11 cellular contexts compared by ENCODE assay signal in the genomic region with DNA sequence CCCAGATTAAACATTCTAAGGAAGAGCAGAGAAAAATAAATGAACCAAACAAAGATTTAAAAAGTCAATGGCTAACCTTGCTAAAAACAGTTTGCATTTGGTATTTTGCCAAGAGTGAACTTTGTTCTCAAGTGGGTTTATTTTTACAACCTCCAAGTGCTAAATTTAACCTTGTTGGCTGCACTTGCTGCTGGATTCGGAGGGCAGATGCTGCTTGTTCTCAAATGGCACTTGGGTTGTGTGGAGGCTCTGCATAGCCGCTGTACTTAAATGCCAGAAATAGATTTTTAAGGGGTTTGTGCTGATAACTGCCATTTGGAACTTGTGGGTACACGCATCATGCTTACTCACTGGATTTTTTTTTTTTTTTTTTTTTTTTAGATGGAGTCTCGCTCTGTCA. TPM values are rescaled to one million over a fixed set of nuclear protein-coding genes. Genes with fewer than 3 reads are reported as not detected.
A peak's percentile ranks its signal among the peaks of the same experiment; 100 is the strongest.
DNase-seq lines count a peak whose midpoint lies in the region; ATAC-seq and TF ChIP-seq lines count a peak whose summit lies in the region.
"Had no signal": no experiment of that assay in that cellular context is flagged by ENCODE, and none has a peak within 500 bp of the region (broad histone marks: within the 10 kb centered on the region; RNA-seq: fewer than 3 reads in every experiment).

No MANE protein-coding gene starts in this region.

- peaks cover 0 to 2% (median under 1%) of the 10 kb centered on the region in 3 donors for H3K4me1 Mint-ChIP-seq in CD8-positive, alpha-beta memory T cell

- no peaks in the 10 kb centered on the region for H3K9me2 ChIP-seq in PC-9 (ENCODE audit: insufficient read depth)
- H3K9me2 ChIP-seq: SK-N-SH had no signal

- no peaks in the 10 kb centered on the region for H3K79me2 ChIP-seq in PC-9 (ENCODE audit: low read depth)

- peaks cover 11% of the 10 kb centered on the region for H3K4me1 ChIP-seq in CD8-positive, alpha-beta memory T cell (ENCODE audit: insufficient read depth, low read length)
- no peaks in the 10 kb centered on the region for H3K4me1 ChIP-seq in PC-9 (replicated peaks; ENCODE audit: insufficient read depth)

- peaks cover 0 to 2% of the 10 kb centered on the region in 2 donors for H3K27me3 Mint-ChIP-seq in CD8-positive, alpha-beta memory T cell

- H3K36me3 Mint-ChIP-seq in CD8-positive, alpha-beta memory T cell: peaks cover 5 to 32% (median 19%) of the 10 kb centered on the region in 3 donors

- no peak overlapping the region for H3K27ac ChIP-seq in CD8-positive, alpha-beta memory T cell (ENCODE audit: low read depth, low read length)
- no peak overlapping the region for H3K27ac ChIP-seq in PC-9

- BruUV-seq in PC-9 (replicated peaks; lab: Mats Ljungman, UMichigan): no TSS peak

- ATAC-seq in Right ventricle myocardium superior (ENCODE audit: poor library complexity): peak; percentile 68
- ATAC-seq in sciatic nerve: peak; percentile 26

- H3K27me3 ChIP-seq in CD8-positive, alpha-beta memory T cell (ENCODE audit: insufficient read depth, low read length, poor library complexity, severe bottlenecking): no peaks in the 10 kb centered on the region
- no peaks in the 10 kb centered on the region for H3K27me3 ChIP-seq in PC-9 (ENCODE audit: insufficient read depth, low read depth)

- CTCF ChIA-PET in CD8-positive, alpha-beta memory T cell (lab: Charles Lee): interaction anchor here (1.4 to 16.6 kb wide), 2 partner anchors 15 to 100 kb away, joined by 4 to 414 read pairs; no protein-coding TSS in a partner anchor
- CTCF ChIA-PET in PC-9 (lab: Charles Lee): interaction anchor here (0.6 kb wide), 1 partner anchor 219 kb away, joined by 3 read pairs; no protein-coding TSS in a partner anchor

- DNase-seq in Kasumi-1 (lab: John Stamatoyannopoulos, UW) (peak; percentile 62 to 66), NCI-H446 (lab: John Stamatoyannopoulos, UW) (peak; percentile 50 to 84), Right ventricle myocardium superior (peak; percentile 51), sciatic nerve (ENCODE audit: low spot score) (no peak), GM19240 (ENCODE audit: insufficient read length, low spot score) (no peak), PC-9 (no peak), H4 (ENCODE audit: low spot score) (no peak)
- no peak for DNase-seq in CD8-positive, alpha-beta memory T cell
- DNase-seq: GF-D8, SK-N-SH had no signal

- H3K9me3 Mint-ChIP-seq in CD8-positive, alpha-beta memory T cell: no peaks in the 10 kb centered on the region

- intact Hi-C loops in Right ventricle myocardium superior (cut with DNase I): loop anchor here (10.0 kb wide), 1 partner anchor 122 kb away; a partner anchor contains a TSS
- intact Hi-C loops in sciatic nerve (cut with DNase I): no loop called here
- intact Hi-C loops in PC-9 (cut with micrococcal nuclease; ENCODE audit: unreplicated experiment): no loop called here

- H3K4me3 ChIP-seq in CD8-positive, alpha-beta memory T cell (ENCODE audit: low read length): no peak overlapping the region
- no peak overlapping the region for H3K4me3 ChIP-seq in PC-9

- no peaks in the 10 kb centered on the region for H3K36me3 ChIP-seq in CD8-positive, alpha-beta memory T cell (ENCODE audit: insufficient read depth, low read length)
- no peaks in the 10 kb centered on the region for H3K36me3 ChIP-seq in PC-9 (ENCODE audit: low read depth)

- no peaks in the 10 kb centered on the region for H3K9me3 ChIP-seq in CD8-positive, alpha-beta memory T cell (ENCODE audit: low read length)
- H3K9me3 ChIP-seq in PC-9 (ENCODE audit: insufficient read depth, low read depth): no peaks in the 10 kb centered on the region
- H3K9me3 ChIP-seq: SK-N-SH had no signal

- POLR2A ChIA-PET in CD8-positive, alpha-beta memory T cell (lab: Charles Lee): no interaction called here
- POLR2A ChIA-PET in PC-9 (lab: Charles Lee; ENCODE audit: unreplicated experiment): interaction anchor here (0.7 kb wide), 1 partner anchor 43 kb away, joined by 29 read pairs; no protein-coding TSS in a partner anchor

- H2AFZ ChIP-seq in PC-9: no peak overlapping the region

- H3K27ac Mint-ChIP-seq in CD8-positive, alpha-beta memory T cell: no peak overlapping the region

- H3K4me3 Mint-ChIP-seq in CD8-positive, alpha-beta memory T cell: no peak overlapping the region

- H3F3A ChIP-seq in PC-9 (ENCODE audit: insufficient read depth, low read depth): no peaks in the 10 kb centered on the region

- no peak for TF ChIP-seq CTCF in PC-9 (conservative IDR thresholded peaks at IDR 0.05)

- H3K4me2 ChIP-seq in PC-9: no peak overlapping the region
- H3K4me2 ChIP-seq: SK-N-SH had no signal

- no peaks in the 10 kb centered on the region for H4K20me1 ChIP-seq in PC-9 (ENCODE audit: insufficient read depth)

RNA-seq across cellular contexts. Expression of a gene that starts 13.3 kb away (rescaled TPM):
- total RNA-seq in Right ventricle myocardium superior (17.1 TPM), sciatic nerve (4.0 TPM), PC-9 (2021) (6.5 and 9.6 TPM in 2 replicates)
- 1 to 10 TPM; 3.6 to 3.9 TPM for total RNA-seq in CD8-positive, alpha-beta memory T cell
- 4.2 TPM for polyA plus RNA-seq in CD8-positive, alpha-beta memory T cell
- total RNA-seq in H4 (2014; rRNA removed; shearing (Covaris generic)): 3.4 and 5.9 TPM in 2 replicates

RNA-seq across cellular contexts. Expression of a gene that starts 22.1 kb away (rescaled TPM):
- total RNA-seq in Right ventricle myocardium superior (11.5 TPM), sciatic nerve (29.6 TPM), PC-9 (2021) (8.9 and 9.3 TPM in 2 replicates)
- total RNA-seq in CD8-positive, alpha-beta memory T cell: 10 to 100 TPM; 25.3 to 25.7 TPM
- 10.2 TPM for polyA plus RNA-seq in CD8-positive, alpha-beta memory T cell
- 4.5 and 22.9 TPM in 2 replicates for total RNA-seq in H4 (2014; rRNA removed; shearing (Covaris generic))

RNA-seq across cellular contexts. Expression of a gene that starts 22.3 kb away (rescaled TPM):
- total RNA-seq in Right ventricle myocardium superior (50.3 TPM), sciatic nerve (1.6 TPM), PC-9 (2021) (2.6 and 2.9 TPM in 2 replicates)
- 1 to 10 TPM; 6.7 to 7.2 TPM for total RNA-seq in CD8-positive, alpha-beta memory T cell
- 0.72 TPM for polyA plus RNA-seq in CD8-positive, alpha-beta memory T cell
- not detected in 2 replicates for total RNA-seq in H4 (2014; rRNA removed; shearing (Covaris generic))

RNA-seq across cellular contexts. Expression of a gene that starts 27.5 kb away (rescaled TPM):
- total RNA-seq in Right ventricle myocardium superior (0.70 TPM), sciatic nerve (0.71 TPM), PC-9 (2021) (0.50 and 0.52 TPM in 2 replicates)
- 1 to 10 TPM; 5.1 to 6.4 TPM for total RNA-seq in CD8-positive, alpha-beta memory T cell
- 3.5 TPM for polyA plus RNA-seq in CD8-positive, alpha-beta memory T cell
- total RNA-seq in H4 (2014; rRNA removed; shearing (Covaris generic)): not detected in 2 replicates
- polyA plus RNA-seq: SK-N-SH had no signal

RNA-seq across cellular contexts. Expression of a gene that starts 34.1 kb away (rescaled TPM):
- total RNA-seq in Right ventricle myocardium superior: not detected
- not detected for total RNA-seq in sciatic nerve
- under 1 TPM in 1 of 2 experiments, not detected in 1; 0.33 TPM for total RNA-seq in CD8-positive, alpha-beta memory T cell
- not detected for polyA plus RNA-seq in CD8-positive, alpha-beta memory T cell
- 1.9 TPM in 2 replicates for total RNA-seq in PC-9 (2021)
- not detected in 2 replicates for total RNA-seq in H4 (2014; rRNA removed; shearing (Covaris generic))
- total RNA-seq: lung microvascular endothelial cell had no signal
- polyA plus RNA-seq: SK-N-SH had no signal

Comparison
In these comparisons a context has a peak if more than half of its experiments do, and no peak if none do; other contexts are left out.
1. DNase-seq: peak in Kasumi-1 (2 of 2), NCI-H446 (2 of 2) and Right ventricle myocardium superior (single experiment); none in sciatic nerve (single experiment), GM19240 (single experiment), CD8-positive, alpha-beta memory T cell (0 of 5), PC-9 (0 of 2) and H4 (single experiment).